In the genomic region with DNA sequence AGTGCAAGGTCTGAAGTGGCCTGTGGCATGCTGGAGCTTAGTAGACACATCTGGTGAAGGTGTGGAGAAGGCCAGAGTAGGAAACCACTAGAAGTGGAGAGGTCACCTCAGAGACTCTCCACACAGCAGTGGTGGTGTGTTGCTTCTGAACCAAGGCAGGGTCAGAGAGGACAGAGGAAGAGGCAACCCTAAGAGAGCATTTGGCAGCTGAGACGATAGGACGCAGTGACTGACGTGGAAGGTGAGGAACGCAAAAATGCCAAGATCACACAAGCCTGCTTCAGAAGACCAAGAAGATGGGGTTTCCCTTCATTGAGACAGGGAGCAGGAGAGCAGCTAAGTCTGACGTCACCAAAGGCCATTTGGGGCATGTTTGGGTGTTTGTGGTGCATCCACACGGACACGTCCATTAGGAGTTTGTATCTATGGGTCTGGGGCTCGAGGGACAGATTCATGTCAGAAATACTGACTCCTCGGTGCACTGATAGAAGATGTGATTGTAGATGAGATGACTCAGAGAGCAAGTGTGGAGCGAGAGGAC, we compare ENCODE assay signal across 18 cellular contexts.
"Had no signal": no experiment of that assay in that cellular context is flagged by ENCODE, and none has a peak within 500 bp of the region (broad histone marks: within the 10 kb centered on the region; RNA-seq: fewer than 3 reads in every experiment).

No MANE protein-coding gene starts in this region.

- H3K36me3 Mint-ChIP-seq: immature natural killer cell; memory B cell; naive thymus-derived CD4-positive, alpha-beta T cell had no signal

- H3K4me3 Mint-ChIP-seq: dendritic cell treated with granulocyte-macrophage colony-stimulating factor and Interleukin-4, amounts not matched to agents 40 ng/mL and 50 ng/mL, for 4 days; effector memory CD8-positive, alpha-beta T cell; immature natural killer cell; memory B cell; naive thymus-derived CD4-positive, alpha-beta T cell had no signal

- H3K27me3 ChIP-seq: gastroesophageal sphincter, neutrophil, right atrium auricular region had no signal

- H3K4me3 ChIP-seq: esophagus squamous epithelium, gastroesophageal sphincter, left ventricle myocardium inferior, lower lobe of right lung, right atrium auricular region, smooth muscle cell had no signal

- DNase-seq: effector memory CD8-positive, alpha-beta T cell; esophagus squamous epithelium; foreskin fibroblast; glutamatergic neuron; immature natural killer cell; left ventricle myocardium inferior; lower lobe of right lung; naive thymus-derived CD4-positive, alpha-beta T cell; posterior cingulate gyrus; stimulated activated CD4-positive, alpha-beta T cell treated with anti-CD3 and anti-CD28 coated beads, Interleukin-2, amount 100 ng/mL, for 48 hours; stimulated activated naive CD4-positive, alpha-beta T cell treated with Interleukin-2 at 50 U/mL for 16 hours; trophoblast cell had no signal

- H3K9me3 Mint-ChIP-seq: dendritic cell treated with granulocyte-macrophage colony-stimulating factor and Interleukin-4, amounts not matched to agents 40 ng/mL and 50 ng/mL, for 4 days; effector memory CD8-positive, alpha-beta T cell; memory B cell; naive thymus-derived CD4-positive, alpha-beta T cell had no signal

- H3K36me3 ChIP-seq: esophagus squamous epithelium, gastroesophageal sphincter, left ventricle myocardium inferior, lower lobe of right lung, neutrophil, right atrium auricular region had no signal

- H3K27ac ChIP-seq: esophagus squamous epithelium, gastroesophageal sphincter, left ventricle myocardium inferior, lower lobe of right lung, neutrophil, right atrium auricular region had no signal

- H3K9me3 ChIP-seq: esophagus squamous epithelium, gastroesophageal sphincter, left ventricle myocardium inferior, lower lobe of right lung, neutrophil, right atrium auricular region had no signal

- H3K4me1 Mint-ChIP-seq: immature natural killer cell; memory B cell; naive thymus-derived CD4-positive, alpha-beta T cell had no signal

- ATAC-seq: effector memory CD8-positive, alpha-beta T cell; gastroesophageal sphincter; lower lobe of right lung; naive thymus-derived CD4-positive, alpha-beta T cell had no signal

- H3K27ac Mint-ChIP-seq: dendritic cell treated with granulocyte-macrophage colony-stimulating factor and Interleukin-4, amounts not matched to agents 40 ng/mL and 50 ng/mL, for 4 days; effector memory CD8-positive, alpha-beta T cell; immature natural killer cell; memory B cell had no signal
